ENCODE assay signal across 8 cellular contexts in genomic region chr16:83967838-83968482, GRCh38. TPM values are rescaled to one million over a fixed set of nuclear protein-coding genes. Genes with fewer than 3 reads are reported as not detected.
A peak's percentile ranks its signal among the peaks of the same experiment; 100 is the strongest.
DNase-seq lines count a peak whose midpoint lies in the region; ATAC-seq and TF ChIP-seq lines count a peak whose summit lies in the region.

TSS of gene NECAB2 (plus strand) at chr16:83968244. CDS start at chr16:83968649, 405 bp downstream.

- POLR2A ChIA-PET in WTC11 (lab: Charles Lee) = no interaction called here

- CTCF ChIA-PET in WTC11 (lab: Charles Lee) = interaction anchor here (1.6 kb wide), 1 partner anchor 98 kb away, joined by 4 read pairs; no protein-coding TSS in a partner anchor

- H3K27me3 ChIP-seq in HAP-1 (ENCODE audit: low read depth) = no peaks in the 10 kb centered on the region

- H3K9me3 Mint-ChIP-seq in WTC11 = no peaks in the 10 kb centered on the region

- peak; percentile 52 for DNase-seq in COR-L47 (lab: John Stamatoyannopoulos, UW)
- DNase-seq in HAP-1 (ENCODE audit: low spot score in 2 of 2) = peak in 1 of 2 experiments; percentile 76
- peak; percentile 53 for DNase-seq in WTC11 (ENCODE audit: low spot score)
- peak; percentile 59 for DNase-seq in germinal center (ENCODE audit: low spot score)
- DNase-seq in omental fat pad (ENCODE audit: low spot score) = no peak
- DNase-seq in OCI-M2 (lab: John Stamatoyannopoulos, UW; ENCODE audit: unreplicated experiment) = no peak
- no peak for DNase-seq in islet precursor cell

- H3K27me3 Mint-ChIP-seq in WTC11 (ENCODE audit: low read depth) = peaks cover 12% of the 10 kb centered on the region

- peaks cover 7% of the 10 kb centered on the region for H3K4me1 Mint-ChIP-seq in WTC11

- no peak within 1 kb of the TSS for H3K27ac Mint-ChIP-seq in WTC11

- no peaks in the 10 kb centered on the region for H3K36me3 Mint-ChIP-seq in WTC11

- TF ChIP-seq CTCF in WTC11 (IDR thresholded peaks at IDR 0.05) (peak; percentile 39), omental fat pad (IDR thresholded peaks at IDR 0.05) (peak in 1 of 3 donors; percentile 3)

- no peaks in the 10 kb centered on the region; the same call in 1 of the 2 replicates for H3K36me3 ChIP-seq in HAP-1 (replicated peaks)

- in situ Hi-C loops in HAP-1 (cut with MboI; ENCODE audit: low sequenced_read_pairs) = loop anchor here (10.0 kb wide), 1 partner anchor 517 kb away; no protein-coding TSS in a partner anchor

- no peaks in the 10 kb centered on the region for H3K4me1 ChIP-seq in HAP-1

- peak within 1 kb of the TSS; percentile 75 for H3K4me3 Mint-ChIP-seq in WTC11

- ATAC-seq in WTC11 (peak; percentile 25), omental fat pad (ENCODE audit: low FRiP score) (peak; percentile 61), HG03175 (IDR thresholded peaks at IDR 0.05; ENCODE audit: unreplicated experiment) (no peak)

- no peaks in the 10 kb centered on the region for H3K9me3 ChIP-seq in HAP-1

- H3K4me3 ChIP-seq in HAP-1 = peak within 1 kb of the TSS; percentile 16

TF ChIP-seq in WTC11, 78 proteins besides CTCF, POLR2A, EP300 and RAD21:
- no peak for TF ChIP-seq TEAD4 (CRISPR knock-in tag; IDR thresholded peaks at IDR 0.05)
- TF ChIP-seq NR1H2 (CRISPR knock-in tag; IDR thresholded peaks at IDR 0.05) = no peak
- TF ChIP-seq ZNF121 (CRISPR knock-in tag; IDR thresholded peaks at IDR 0.05) = no peak
- TF ChIP-seq MLX (CRISPR knock-in tag; IDR thresholded peaks at IDR 0.05) = no peak
- no peak for TF ChIP-seq GABPB1 (CRISPR knock-in tag; IDR thresholded peaks at IDR 0.05)
- no peak for TF ChIP-seq ZNF396 (CRISPR knock-in tag; IDR thresholded peaks at IDR 0.05; ENCODE audit: borderline replicate concordance)
- TF ChIP-seq ZNF425 (CRISPR knock-in tag; conservative IDR thresholded peaks at IDR 0.05) = no peak
- TF ChIP-seq ZNF423 (CRISPR knock-in tag; IDR thresholded peaks at IDR 0.05) = no peak
- no peak for TF ChIP-seq ATF3 (CRISPR knock-in tag; conservative IDR thresholded peaks at IDR 0.05)
- no peak for TF ChIP-seq ZMAT4 (CRISPR knock-in tag; IDR thresholded peaks at IDR 0.05)
- no peak for TF ChIP-seq ZNF263 (CRISPR knock-in tag; IDR thresholded peaks at IDR 0.05; ENCODE audit: low read depth)
- TF ChIP-seq, protein P1, sequence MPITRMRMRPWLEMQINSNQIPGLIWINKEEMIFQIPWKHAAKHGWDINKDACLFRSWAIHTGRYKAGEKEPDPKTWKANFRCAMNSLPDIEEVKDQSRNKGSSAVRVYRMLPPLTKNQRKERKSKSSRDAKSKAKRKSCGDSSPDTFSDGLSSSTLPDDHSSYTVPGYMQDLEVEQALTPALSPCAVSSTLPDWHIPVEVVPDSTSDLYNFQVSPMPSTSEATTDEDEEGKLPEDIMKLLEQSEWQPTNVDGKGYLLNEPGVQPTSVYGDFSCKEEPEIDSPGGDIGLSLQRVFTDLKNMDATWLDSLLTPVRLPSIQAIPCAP (CRISPR knock-in tag; IDR thresholded peaks at IDR 0.05) = no peak
- TF ChIP-seq ZNF317 (CRISPR knock-in tag; IDR thresholded peaks at IDR 0.05; ENCODE audit: borderline replicate concordance, low read depth) = no peak
- TF ChIP-seq RORB (CRISPR knock-in tag; IDR thresholded peaks at IDR 0.05) = no peak
- TF ChIP-seq AFF4 (CRISPR knock-in tag; IDR thresholded peaks at IDR 0.05; ENCODE audit: borderline replicate concordance) = no peak
- no peak for TF ChIP-seq JAZF1 (CRISPR knock-in tag; IDR thresholded peaks at IDR 0.05)
- no peak for TF ChIP-seq CREB1 (CRISPR knock-in tag; IDR thresholded peaks at IDR 0.05)
- TF ChIP-seq, protein P2, sequence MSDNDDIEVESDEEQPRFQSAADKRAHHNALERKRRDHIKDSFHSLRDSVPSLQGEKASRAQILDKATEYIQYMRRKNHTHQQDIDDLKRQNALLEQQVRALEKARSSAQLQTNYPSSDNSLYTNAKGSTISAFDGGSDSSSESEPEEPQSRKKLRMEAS (CRISPR knock-in tag; IDR thresholded peaks at IDR 0.05) = no peak
TF ChIP-seq in WTC11: peak in this region for 0.

RNA-seq across cellular contexts. Expression of gene NECAB2, which starts in this region (rescaled TPM):
- total RNA-seq in WTC11 (2021) = 2.9 to 4.9 TPM (median 4.4 TPM) in 3 replicates
- total RNA-seq in omental fat pad = under 1 TPM in 1 of 4 donors, not detected in 3; 0.65 TPM

Comparison
In these comparisons a context has a peak if more than half of its experiments do, and no peak if none do; other contexts are left out.
1. Peak in ATAC-seq in omental fat pad; RNA of the gene not detected or under 1 TPM.
2. DNase-seq: peak in COR-L47 (single experiment), WTC11 (single experiment) and germinal center (single experiment); none in omental fat pad (single experiment), OCI-M2 (single experiment) and islet precursor cell (single experiment).